In the genomic region with DNA sequence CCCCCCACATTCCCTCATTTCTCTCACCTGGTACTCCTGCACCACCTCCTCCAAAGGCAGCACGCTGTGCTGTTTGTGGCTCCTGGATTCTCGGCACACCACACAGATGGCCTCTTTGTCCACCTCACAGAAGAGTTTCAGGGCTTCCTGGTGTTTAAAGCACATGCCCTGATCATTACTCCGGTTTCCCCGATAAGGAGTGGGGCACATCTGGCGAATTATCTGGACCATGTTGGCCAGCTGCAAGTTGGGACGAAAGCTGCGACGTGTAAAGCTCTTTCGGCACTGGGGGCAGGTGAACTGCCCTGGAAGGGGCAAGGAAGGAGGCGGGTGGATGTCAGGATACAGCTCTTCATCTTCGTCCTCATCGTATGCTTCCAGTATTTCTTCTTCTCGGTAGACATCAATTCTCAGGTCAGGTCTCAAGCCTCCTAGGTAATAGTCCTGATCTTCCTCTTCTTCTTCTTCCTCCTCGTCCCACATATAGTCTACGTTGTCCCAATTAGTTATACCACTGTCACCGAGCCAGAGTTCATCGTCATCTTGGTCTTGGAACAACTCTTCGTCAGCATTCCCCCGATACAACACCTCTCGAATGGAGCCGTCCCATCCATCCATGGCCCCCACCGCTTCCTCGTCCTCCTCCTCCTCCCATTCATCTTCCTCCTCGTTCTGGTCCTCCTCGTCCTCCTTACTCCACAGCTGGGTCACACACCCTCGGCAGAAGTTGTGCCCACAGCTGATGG, we compare ENCODE assay signal across 8 cellular contexts. TPM values are rescaled to one million over a fixed set of nuclear protein-coding genes. Genes with fewer than 3 reads are reported as not detected.
A peak's percentile ranks its signal among the peaks of the same experiment; 100 is the strongest.
DNase-seq lines count a peak whose midpoint lies in the region; ATAC-seq, FAIRE-seq and TF ChIP-seq lines count a peak whose summit lies in the region.

No MANE protein-coding gene starts in this region.

- no peak for ATAC-seq in HepG2

- TF ChIP-seq RAD21 in HepG2 (CRISPR knock-in tag; IDR thresholded peaks at IDR 0.05): no peak

- H3K9ac ChIP-seq in adipocyte (ENCODE audit: low read length): peak overlapping the region; percentile 99
- H3K9ac ChIP-seq in HepG2 (ENCODE audit: insufficient read depth, low read depth, low read length): peak overlapping the region; percentile 99

- TF ChIP-seq EP300 in HepG2 (IDR thresholded peaks at IDR 0.05; ENCODE audit: low read depth in 2 of 2, low read length in 2 of 2) (no peak), HepG2 (CRISPR knock-in tag; IDR thresholded peaks at IDR 0.05; ENCODE audit: borderline replicate concordance) (no peak), tibial nerve (IDR thresholded peaks at IDR 0.05) (no peak)

- in situ Hi-C loops in HepG2 (cut with HindIII; ENCODE audit: extremely low pct_ligation_motif_present, low pct_unique_long_range_greater_than_20kb): no loop called here

- TF ChIP-seq CTCF in HepG2 (CRISPR knock-in tag; IDR thresholded peaks at IDR 0.05) (no peak), tibial nerve (IDR thresholded peaks at IDR 0.05) (no peak)

- BruUV-seq in HepG2 (replicated peaks; lab: Mats Ljungman, UMichigan): TSS peak; percentile 65

- H3K27ac ChIP-seq in HepG2 (ENCODE audit: extremely low read length, insufficient read depth, low read length): peak overlapping the region; percentile 90
- peak overlapping the region; percentile 77 to 100 (median 98) for H3K27ac ChIP-seq in tibial nerve

- no peak overlapping the region for H2AFZ ChIP-seq in HepG2 (ENCODE audit: low read length)

- H3K4me3 ChIP-seq in adipocyte (ENCODE audit: low read length) (peak overlapping the region; percentile 96), HepG2 (replicated peaks in 1 of 3; ENCODE audit: insufficient read depth in 1 of 3, low read depth in 2 of 3, low read length in 3 of 3) (peak overlapping the region; percentile 86 to 97 (median 94)), tibial nerve (peak overlapping the region; percentile 55 to 93 (median 82))

- peaks cover 54% of the 10 kb centered on the region for H3K4me1 Mint-ChIP-seq in activated T-cell treated with anti-CD3 and anti-CD28 coated beads, Interleukin-2, amount 50 U/mL, for 24 hours (ENCODE audit: low read depth)

- H3K9me3 ChIP-seq in adipocyte (ENCODE audit: control insufficient read depth, low read length) (no peaks in the 10 kb centered on the region), HepG2 (ENCODE audit: low read length) (no peaks in the 10 kb centered on the region), tibial nerve (no peaks in the 10 kb centered on the region)

- WGBS in HepG2 (ENCODE audit: low lambda C conversion rate): under 1% methylated on average over 25 of the region's 26 CpGs
- 2 to 3% methylated on average over 26 of the region's 26 CpGs for WGBS in tibial nerve, 2 donors

- peak overlapping the region; percentile 93 for H3K4me3 Mint-ChIP-seq in activated T-cell treated with anti-CD3 and anti-CD28 coated beads, Interleukin-2, amount 50 U/mL, for 24 hours

- H3K27ac Mint-ChIP-seq in activated T-cell treated with anti-CD3 and anti-CD28 coated beads, Interleukin-2, amount 50 U/mL, for 24 hours: peak overlapping the region; percentile 92

- CTCF ChIA-PET in HepG2 (lab: Yijun Ruan, JAX; ENCODE audit: low intra/inter-chr PET ratio, low total read pairs): no interaction called here

- H3K4me1 ChIP-seq in adipocyte (ENCODE audit: control insufficient read depth, insufficient read depth, low read length) (peaks cover 56% of the 10 kb centered on the region), HepG2 (ENCODE audit: insufficient read depth, low read length) (peaks cover 48% of the 10 kb centered on the region), tibial nerve (peaks cover 0 to 67% (median 39%) of the 10 kb centered on the region in 4 donors)

- H3K79me2 ChIP-seq in HepG2 (ENCODE audit: insufficient read depth, low read length): peaks cover 52% of the 10 kb centered on the region

- intact Hi-C loops in HepG2 (cut with micrococcal nuclease; ENCODE audit: unreplicated experiment): loop anchor here (2.0 kb wide), 1 partner anchor 13 kb away; no protein-coding TSS in a partner anchor

- POLR2A ChIA-PET in HepG2 (lab: Yijun Ruan, JAX): interaction anchor here (1.1 to 5.1 kb wide), 7 partner anchors 9 to 76 kb away, joined by 3 to 102 read pairs (median 9); a partner anchor contains a TSS

- no peaks in the 10 kb centered on the region for H3K27me3 Mint-ChIP-seq in activated T-cell treated with anti-CD3 and anti-CD28 coated beads, Interleukin-2, amount 50 U/mL, for 24 hours

- TF ChIP-seq POLR2A in HepG2 (IDR thresholded peaks at IDR 0.05; ENCODE audit: insufficient read depth in 1 of 2, low read depth in 2 of 2, low read length in 2 of 2) (no peak), tibial nerve (IDR thresholded peaks at IDR 0.05) (no peak)

- H3K9me3 Mint-ChIP-seq in activated T-cell treated with anti-CD3 and anti-CD28 coated beads, Interleukin-2, amount 50 U/mL, for 24 hours: no peaks in the 10 kb centered on the region

- H3K36me3 Mint-ChIP-seq in activated T-cell treated with anti-CD3 and anti-CD28 coated beads, Interleukin-2, amount 50 U/mL, for 24 hours (ENCODE audit: low read depth): peaks cover 72% of the 10 kb centered on the region

- peak overlapping the region; percentile 99 for H3K4me2 ChIP-seq in HepG2 (ENCODE audit: low read depth, low read length)

- H4K20me1 ChIP-seq in HepG2 (ENCODE audit: insufficient read depth, low read length): peaks cover 17% of the 10 kb centered on the region

- H3K36me3 ChIP-seq in adipocyte (ENCODE audit: control insufficient read depth, insufficient read depth, low read length, severe bottlenecking): peaks cover 14% of the 10 kb centered on the region
- peaks cover 4 to 17% of the 10 kb centered on the region in 2 experiments; a peak in 3 of 5 replicates for H3K36me3 ChIP-seq in HepG2 (replicated peaks in 1 of 2; ENCODE audit: control insufficient read depth in 1 of 2, insufficient read depth in 2 of 2, low read length in 2 of 2)
- H3K36me3 ChIP-seq in tibial nerve: peaks cover 0 to 16% (median 0%) of the 10 kb centered on the region in 3 donors

- no peak for FAIRE-seq in HepG2 (lab: Jason Lieb, UNC)

- no peaks in the 10 kb centered on the region for H3K27me3 ChIP-seq in adipocyte (replicated peaks; ENCODE audit: control insufficient read depth, insufficient read depth, low read length)
- H3K27me3 ChIP-seq in HepG2 (ENCODE audit: control insufficient read depth in 1 of 2, insufficient read depth in 2 of 2, low read length in 2 of 2): no peaks in the 10 kb centered on the region; a peak in 1 of 5 replicates
- no peaks in the 10 kb centered on the region for H3K27me3 ChIP-seq in tibial nerve

- DNase-seq in activated T-cell treated with anti-CD3 and anti-CD28 coated beads, Interleukin-2, amount 50 U/mL, for 24 hours: no peak
- no peak for DNase-seq in activated T-cell treated with anti-CD3 and anti-CD28 coated beads, Interleukin-2, amount 50 U/mL, for 48 hours
- DNase-seq in adipocyte (ENCODE audit: low read depth): peak; percentile 42
- no peak for DNase-seq in HepG2 (ENCODE audit: low spot score)
- no peak for DNase-seq in tibial nerve (ENCODE audit: low spot score in 2 of 2)
- no peak for DNase-seq in kidney tubule cell (ENCODE audit: low spot score)
- DNase-seq in NCI-H510A treated with DMSO at 0.1 percent for 48 hours (lab: John Stamatoyannopoulos, UW): no peak
- DNase-seq in GM03348 (ENCODE audit: low spot score): no peak

RNA-seq across cellular contexts. Expression of a gene that starts 0.8 kb away (rescaled TPM):
- total RNA-seq in HepG2 (2016; rRNA removed; fragmentation: Illumina TruSeq; extraction: Trizol): 5.7 and 7.2 TPM in 2 replicates
- 0.20 and 0.44 TPM in 2 replicates for total RNA-seq in HepG2 (2016; cell fraction: cytosol; rRNA removed; fragmentation: Illumina TruSeq; extraction: Trizol; ENCODE audit: low read depth)
- 5.4 and 6.0 TPM in 2 replicates for total RNA-seq in HepG2 (2016; cell fraction: insoluble cytoplasmic fraction; rRNA removed; fragmentation: Illumina TruSeq; extraction: Trizol)
- 2.1 and 2.2 TPM in 2 replicates for total RNA-seq in HepG2 (2016; cell fraction: membrane; rRNA removed; fragmentation: Illumina TruSeq; extraction: Trizol)
- total RNA-seq in HepG2 (2016; cell fraction: nucleus; rRNA removed; fragmentation: Illumina TruSeq; extraction: Trizol): 10.3 and 12.8 TPM in 2 replicates
- polyA plus RNA-seq in HepG2 (2011; rRNA removed): 11.6 and 11.7 TPM in 2 replicates
- polyA plus RNA-seq in HepG2 (2011; cell fraction: cytosol; rRNA removed): 4.4 and 5.3 TPM in 2 replicates
- 16.4 and 22.4 TPM in 2 replicates for polyA plus RNA-seq in HepG2 (2011; cell fraction: nucleus; rRNA removed)
- 9.0 and 15.2 TPM in 2 replicates for polyA plus RNA-seq in HepG2 (2012)
- polyA plus RNA-seq in HepG2 (2016; cell fraction: cytosol; fragmentation: Illumina TruSeq; extraction: Trizol; ENCODE audit: low read depth): 0.20 and 0.26 TPM in 2 replicates
- polyA plus RNA-seq in HepG2 (2016; cell fraction: insoluble cytoplasmic fraction; fragmentation: Illumina TruSeq; extraction: Trizol; ENCODE audit: low read depth): 5.4 and 5.6 TPM in 2 replicates
- 0.95 and 1.1 TPM in 2 replicates for polyA plus RNA-seq in HepG2 (2016; cell fraction: membrane; fragmentation: Illumina TruSeq; extraction: Trizol; ENCODE audit: low read depth)
- polyA plus RNA-seq in HepG2 (2016; cell fraction: nucleus; fragmentation: Illumina TruSeq; extraction: Trizol; ENCODE audit: insufficient read depth, low read depth): 27.9 and 33.0 TPM in 2 replicates
- 9.3 and 15.7 TPM in 2 replicates for polyA minus RNA-seq in HepG2 (2011; rRNA and poly(A)+ RNA removed; ENCODE audit: low replicate concordance)
- polyA minus RNA-seq in HepG2 (2011; cell fraction: cytosol; rRNA and poly(A)+ RNA removed): 2.7 and 3.2 TPM in 2 replicates
- 22.7 and 24.9 TPM in 2 replicates for polyA minus RNA-seq in HepG2 (2011; cell fraction: nucleus; rRNA and poly(A)+ RNA removed)
- total RNA-seq in tibial nerve: 10 to 100 TPM; 12.3 to 20.3 (median 16.4) TPM

RNA-seq across cellular contexts. Expression of a gene that starts 16.4 kb away (rescaled TPM):
- total RNA-seq in HepG2 (2016; rRNA removed; fragmentation: Illumina TruSeq; extraction: Trizol): 2,514 and 3,226 TPM in 2 replicates
- total RNA-seq in HepG2 (2016; cell fraction: cytosol; rRNA removed; fragmentation: Illumina TruSeq; extraction: Trizol; ENCODE audit: low read depth): 4,063 and 4,402 TPM in 2 replicates
- 2,554 and 3,310 TPM in 2 replicates for total RNA-seq in HepG2 (2016; cell fraction: insoluble cytoplasmic fraction; rRNA removed; fragmentation: Illumina TruSeq; extraction: Trizol)
- 5,165 and 5,275 TPM in 2 replicates for total RNA-seq in HepG2 (2016; cell fraction: membrane; rRNA removed; fragmentation: Illumina TruSeq; extraction: Trizol)
- 943 and 1,018 TPM in 2 replicates for total RNA-seq in HepG2 (2016; cell fraction: nucleus; rRNA removed; fragmentation: Illumina TruSeq; extraction: Trizol)
- 6,141 and 6,693 TPM in 2 replicates for polyA plus RNA-seq in HepG2 (2011; rRNA removed)
- polyA plus RNA-seq in HepG2 (2011; cell fraction: cytosol; rRNA removed): 6,517 and 7,296 TPM in 2 replicates
- polyA plus RNA-seq in HepG2 (2011; cell fraction: nucleus; rRNA removed): 2,166 and 2,467 TPM in 2 replicates
- 4,104 and 4,114 TPM in 2 replicates for polyA plus RNA-seq in HepG2 (2012)
- 3,699 and 3,997 TPM in 2 replicates for polyA plus RNA-seq in HepG2 (2016; cell fraction: cytosol; fragmentation: Illumina TruSeq; extraction: Trizol; ENCODE audit: low read depth)
- 3,545 and 3,580 TPM in 2 replicates for polyA plus RNA-seq in HepG2 (2016; cell fraction: insoluble cytoplasmic fraction; fragmentation: Illumina TruSeq; extraction: Trizol; ENCODE audit: low read depth)
- 4,862 and 5,343 TPM in 2 replicates for polyA plus RNA-seq in HepG2 (2016; cell fraction: membrane; fragmentation: Illumina TruSeq; extraction: Trizol; ENCODE audit: low read depth)
- 1,515 and 1,598 TPM in 2 replicates for polyA plus RNA-seq in HepG2 (2016; cell fraction: nucleus; fragmentation: Illumina TruSeq; extraction: Trizol; ENCODE audit: insufficient read depth, low read depth)
- polyA minus RNA-seq in HepG2 (2011; rRNA and poly(A)+ RNA removed; ENCODE audit: low replicate concordance): 10,364 and 11,951 TPM in 2 replicates
- 2,548 and 2,636 TPM in 2 replicates for polyA minus RNA-seq in HepG2 (2011; cell fraction: cytosol; rRNA and poly(A)+ RNA removed)
- polyA minus RNA-seq in HepG2 (2011; cell fraction: nucleus; rRNA and poly(A)+ RNA removed): 1,064 and 1,481 TPM in 2 replicates
- 1,000 to 10,000 TPM; 1,722 to 2,174 (median 1,870) TPM for total RNA-seq in tibial nerve

RNA-seq across cellular contexts. Expression of a gene that starts 37.1 kb away (rescaled TPM):
- total RNA-seq in HepG2 (2016; rRNA removed; fragmentation: Illumina TruSeq; extraction: Trizol) (10.9 and 16.7 TPM in 2 replicates), tibial nerve (10 to 100 TPM; 17.9 to 25.7 (median 22.7) TPM)
- total RNA-seq in HepG2 (2016; cell fraction: cytosol; rRNA removed; fragmentation: Illumina TruSeq; extraction: Trizol; ENCODE audit: low read depth): 3.4 and 3.6 TPM in 2 replicates
- 12.4 and 16.7 TPM in 2 replicates for total RNA-seq in HepG2 (2016; cell fraction: insoluble cytoplasmic fraction; rRNA removed; fragmentation: Illumina TruSeq; extraction: Trizol)
- total RNA-seq in HepG2 (2016; cell fraction: membrane; rRNA removed; fragmentation: Illumina TruSeq; extraction: Trizol): 9.1 and 9.7 TPM in 2 replicates
- 11.4 and 13.1 TPM in 2 replicates for total RNA-seq in HepG2 (2016; cell fraction: nucleus; rRNA removed; fragmentation: Illumina TruSeq; extraction: Trizol)
- polyA plus RNA-seq in HepG2 (2011; rRNA removed): 10.2 and 10.9 TPM in 2 replicates
- 5.4 and 6.4 TPM in 2 replicates for polyA plus RNA-seq in HepG2 (2011; cell fraction: cytosol; rRNA removed)
- 66.0 and 81.3 TPM in 2 replicates for polyA plus RNA-seq in HepG2 (2011; cell fraction: nucleus; rRNA removed)
- 10.5 and 10.9 TPM in 2 replicates for polyA plus RNA-seq in HepG2 (2012)
- 2.6 and 3.0 TPM in 2 replicates for polyA plus RNA-seq in HepG2 (2016; cell fraction: cytosol; fragmentation: Illumina TruSeq; extraction: Trizol; ENCODE audit: low read depth)
- polyA plus RNA-seq in HepG2 (2016; cell fraction: insoluble cytoplasmic fraction; fragmentation: Illumina TruSeq; extraction: Trizol; ENCODE audit: low read depth): 15.2 and 16.5 TPM in 2 replicates
- polyA plus RNA-seq in HepG2 (2016; cell fraction: membrane; fragmentation: Illumina TruSeq; extraction: Trizol; ENCODE audit: low read depth): 7.8 and 8.3 TPM in 2 replicates
- polyA plus RNA-seq in HepG2 (2016; cell fraction: nucleus; fragmentation: Illumina TruSeq; extraction: Trizol; ENCODE audit: insufficient read depth, low read depth): 28.6 and 33.8 TPM in 2 replicates
- polyA minus RNA-seq in HepG2 (2011; rRNA and poly(A)+ RNA removed; ENCODE audit: low replicate concordance): 7.5 and 14.8 TPM in 2 replicates
- 3.3 and 3.7 TPM in 2 replicates for polyA minus RNA-seq in HepG2 (2011; cell fraction: cytosol; rRNA and poly(A)+ RNA removed)
- polyA minus RNA-seq in HepG2 (2011; cell fraction: nucleus; rRNA and poly(A)+ RNA removed): 17.4 and 18.8 TPM in 2 replicates

RNA-seq across cellular contexts. Expression of a gene that starts 55.2 kb away (rescaled TPM):
- not detected in 2 replicates for total RNA-seq in HepG2 (2016; rRNA removed; fragmentation: Illumina TruSeq; extraction: Trizol)
- not detected in 2 replicates for total RNA-seq in HepG2 (2016; cell fraction: cytosol; rRNA removed; fragmentation: Illumina TruSeq; extraction: Trizol; ENCODE audit: low read depth)
- total RNA-seq in HepG2 (2016; cell fraction: insoluble cytoplasmic fraction; rRNA removed; fragmentation: Illumina TruSeq; extraction: Trizol): not detected in 2 replicates
- not detected in 2 replicates for total RNA-seq in HepG2 (2016; cell fraction: membrane; rRNA removed; fragmentation: Illumina TruSeq; extraction: Trizol)
- total RNA-seq in HepG2 (2016; cell fraction: nucleus; rRNA removed; fragmentation: Illumina TruSeq; extraction: Trizol): not detected in 2 replicates
- 0.10 and 0.13 TPM in 2 replicates for polyA plus RNA-seq in HepG2 (2011; rRNA removed)
- polyA plus RNA-seq in HepG2 (2011; cell fraction: cytosol; rRNA removed): 0.11 and 0.13 TPM in 2 replicates
- 0.16 and 0.29 TPM in 2 replicates for polyA plus RNA-seq in HepG2 (2011; cell fraction: nucleus; rRNA removed)
- 0.13 TPM in 1 of 2 replicates, not detected in the other for polyA plus RNA-seq in HepG2 (2012)
- polyA plus RNA-seq in HepG2 (2016; cell fraction: cytosol; fragmentation: Illumina TruSeq; extraction: Trizol; ENCODE audit: low read depth): not detected in 2 replicates
- not detected in 2 replicates for polyA plus RNA-seq in HepG2 (2016; cell fraction: insoluble cytoplasmic fraction; fragmentation: Illumina TruSeq; extraction: Trizol; ENCODE audit: low read depth)
- 0.23 TPM in 1 of 2 replicates, not detected in the other for polyA plus RNA-seq in HepG2 (2016; cell fraction: membrane; fragmentation: Illumina TruSeq; extraction: Trizol; ENCODE audit: low read depth)
- polyA plus RNA-seq in HepG2 (2016; cell fraction: nucleus; fragmentation: Illumina TruSeq; extraction: Trizol; ENCODE audit: insufficient read depth, low read depth): not detected in 2 replicates
- polyA minus RNA-seq in HepG2 (2011; rRNA and poly(A)+ RNA removed; ENCODE audit: low replicate concordance): 10.8 TPM in 1 of 2 replicates, not detected in the other
- polyA minus RNA-seq in HepG2 (2011; cell fraction: cytosol; rRNA and poly(A)+ RNA removed): 0.88 TPM in 1 of 2 replicates, not detected in the other
- polyA minus RNA-seq in HepG2 (2011; cell fraction: nucleus; rRNA and poly(A)+ RNA removed): 1.2 TPM in 1 of 2 replicates, not detected in the other
- total RNA-seq in tibial nerve: 10 to 100 TPM in 3 of 4 donors, 1 to 10 TPM in 1; 3.7 to 12.1 (median 10.6) TPM
